32 cellular contexts compared by ENCODE assay signal in the genomic region with DNA sequence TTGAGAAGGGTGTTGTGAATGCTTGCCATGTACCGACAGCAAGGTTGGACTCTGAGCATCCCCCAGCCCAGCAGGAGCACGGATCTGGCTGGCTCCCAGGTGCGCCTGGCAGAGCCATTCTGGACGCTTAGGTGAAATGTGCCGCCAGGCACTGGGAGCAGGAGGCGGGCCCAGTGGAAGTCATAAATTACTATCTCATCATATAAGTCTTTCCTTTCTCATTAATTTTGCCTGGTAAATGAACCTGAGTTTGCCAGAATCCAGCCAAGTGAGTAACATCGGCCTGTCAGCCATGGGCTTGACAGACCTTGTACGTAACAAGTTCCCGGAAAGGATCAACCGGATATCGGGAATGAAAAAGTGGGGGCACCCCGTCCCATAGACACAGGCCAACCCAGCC.
A peak's percentile ranks its signal among the peaks of the same experiment; 100 is the strongest.
DNase-seq lines count a peak whose midpoint lies in the region; ATAC-seq and TF ChIP-seq lines count a peak whose summit lies in the region.
"Had no signal": no experiment of that assay in that cellular context is flagged by ENCODE, and none has a peak within 500 bp of the region (broad histone marks: within the 10 kb centered on the region; RNA-seq: fewer than 3 reads in every experiment).

No MANE protein-coding gene starts in this region.

- no peaks in the 10 kb centered on the region for H3K36me3 ChIP-seq in ascending aorta
- H3K36me3 ChIP-seq in neural progenitor cell, result no peaks in the 10 kb centered on the region
- no peaks in the 10 kb centered on the region for H3K36me3 ChIP-seq in mucosa of descending colon (ENCODE audit: low read depth)
- H3K36me3 ChIP-seq: uterus had no signal

- H3K36me3 Mint-ChIP-seq in neural progenitor cell, result no peaks in the 10 kb centered on the region
- no peaks in the 10 kb centered on the region for H3K36me3 Mint-ChIP-seq in type B pancreatic cell
- H3K36me3 Mint-ChIP-seq: activated naive CD4-positive, alpha-beta T cell treated with anti-CD3 and anti-CD28 coated beads, Interleukin-2, amount 50 U/mL, for 72 hours; CD4-positive, CD25-positive, alpha-beta regulatory T cell; naive B cell had no signal

- H3K4me3 Mint-ChIP-seq in neural progenitor cell (no peak overlapping the region), type B pancreatic cell (peak overlapping the region; percentile 34)
- H3K4me3 Mint-ChIP-seq: activated CD4-positive, alpha-beta T cell treated with anti-CD3 and anti-CD28 coated beads for 36 hours; CD4-positive, CD25-positive, alpha-beta regulatory T cell; dendritic cell treated with granulocyte-macrophage colony-stimulating factor and Interleukin-4, amounts not matched to agents 40 ng/mL and 50 ng/mL, for 4 days had no signal

- H4K20me1 ChIP-seq in neural progenitor cell (ENCODE audit: low read depth), result no peaks in the 10 kb centered on the region

- H3K27ac Mint-ChIP-seq in neural progenitor cell, result peak overlapping the region; percentile 24
- peak overlapping the region; percentile 51 for H3K27ac Mint-ChIP-seq in type B pancreatic cell
- H3K27ac Mint-ChIP-seq: activated CD4-positive, alpha-beta T cell treated with anti-CD3 and anti-CD28 coated beads for 36 hours; activated naive CD4-positive, alpha-beta T cell treated with anti-CD3 and anti-CD28 coated beads, Interleukin-2, amount 50 U/mL, for 72 hours; activated T-helper 2 cell treated with anti-CD3 and anti-CD28 coated beads, Interferon-gamma antibody, Interleukin-2, Interleukin-4, amounts not matched to agents 10 μg/mL and 5 μg/mL and 100 μg/mL, durations not matched to agents 14 hours and 24 hours and 36 hours; CD4-positive, CD25-positive, alpha-beta regulatory T cell; dendritic cell treated with granulocyte-macrophage colony-stimulating factor and Interleukin-4, amounts not matched to agents 40 ng/mL and 50 ng/mL, for 4 days; naive B cell had no signal

- no peaks in the 10 kb centered on the region for H3K9me3 Mint-ChIP-seq in neural progenitor cell
- H3K9me3 Mint-ChIP-seq in type B pancreatic cell, result no peaks in the 10 kb centered on the region
- H3K9me3 Mint-ChIP-seq: activated naive CD4-positive, alpha-beta T cell treated with anti-CD3 and anti-CD28 coated beads, Interleukin-2, amount 50 U/mL, for 72 hours; activated T-helper 2 cell treated with anti-CD3 and anti-CD28 coated beads, Interferon-gamma antibody, Interleukin-2, Interleukin-4, amounts not matched to agents 10 μg/mL and 5 μg/mL and 100 μg/mL, durations not matched to agents 14 hours and 24 hours and 36 hours; dendritic cell treated with granulocyte-macrophage colony-stimulating factor and Interleukin-4, amounts not matched to agents 40 ng/mL and 50 ng/mL, for 4 days; naive B cell had no signal

- WGBS in right cardiac atrium, result 92% methylated on average over 12 of the region's 12 CpGs

- H3K9me3 ChIP-seq in right cardiac atrium (ENCODE audit: control insufficient read depth, low read length) (no peaks in the 10 kb centered on the region), ascending aorta (no peaks in the 10 kb centered on the region), neural progenitor cell (ENCODE audit: low read depth) (no peaks in the 10 kb centered on the region), mucosa of descending colon (no peaks in the 10 kb centered on the region)
- H3K9me3 ChIP-seq: uterus had no signal

- no peak for TF ChIP-seq CTCF in ascending aorta (IDR thresholded peaks at IDR 0.05)
- no peak for TF ChIP-seq CTCF in neural progenitor cell (IDR thresholded peaks at IDR 0.05)
- no peak for TF ChIP-seq CTCF in type B pancreatic cell (conservative IDR thresholded peaks at IDR 0.05)
- no peak for TF ChIP-seq CTCF in mucosa of descending colon (IDR thresholded peaks at IDR 0.05)

- H3K27me3 ChIP-seq in right cardiac atrium (ENCODE audit: control insufficient read depth, insufficient read depth) (no peaks in the 10 kb centered on the region), ascending aorta (no peaks in the 10 kb centered on the region), neural progenitor cell (no peaks in the 10 kb centered on the region)
- H3K27me3 ChIP-seq: uterus had no signal

- DNase-seq in Right ventricle myocardium inferior (ENCODE audit: missing footprints) (peak; percentile 65), right cardiac atrium (no peak), ascending aorta (ENCODE audit: low spot score in 2 of 2) (no peak), neural progenitor cell (ENCODE audit: low spot score) (no peak), type B pancreatic cell (ENCODE audit: extremely low spot score, unreplicated experiment) (no peak), mucosa of descending colon (no peak)
- no peak for DNase-seq in activated naive CD4-positive, alpha-beta T cell treated with anti-CD3 and anti-CD28 coated beads, Interleukin-2, amount 50 U/mL, for 16 hours
- DNase-seq: activated CD4-positive, alpha-beta T cell treated with anti-CD3 and anti-CD28 coated beads for 36 hours; AML-193; amygdala; CD4-positive, CD25-positive, alpha-beta regulatory T cell; central memory CD4-positive, alpha-beta T cell; EL; GM23248; islet precursor cell; naive B cell; NCI-H1048; NCI-H2029; NCI-H524; occipital lobe; retina; SIG-M5; stimulated activated naive CD8-positive, alpha-beta T cell treated with anti-CD3 and anti-CD28 coated beads, Interleukin-15, Interleukin-2, amounts not matched to agents 100 U/mL and 50 U/mL, for 24 hours; T-helper 9 cell; uterus had no signal

- H3K27me3 Mint-ChIP-seq in neural progenitor cell (ENCODE audit: insufficient read depth, low read depth) (peaks cover 2% of the 10 kb centered on the region), type B pancreatic cell (peaks cover 19% of the 10 kb centered on the region)
- H3K27me3 Mint-ChIP-seq: CD4-positive, CD25-positive, alpha-beta regulatory T cell; dendritic cell treated with granulocyte-macrophage colony-stimulating factor and Interleukin-4, amounts not matched to agents 40 ng/mL and 50 ng/mL, for 4 days; naive B cell had no signal

- H3K27ac ChIP-seq in right cardiac atrium (ENCODE audit: low read length) (no peak overlapping the region), ascending aorta (peak overlapping the region; percentile 91 to 93), neural progenitor cell (no peak overlapping the region)
- H3K27ac ChIP-seq: GM23248, uterus had no signal

- H3K4me1 ChIP-seq in right cardiac atrium (ENCODE audit: control insufficient read depth, insufficient read depth, low read length), result no peaks in the 10 kb centered on the region
- H3K4me1 ChIP-seq in ascending aorta, result peaks cover 12 to 33% of the 10 kb centered on the region in 2 donors
- H3K4me1 ChIP-seq in neural progenitor cell, result peaks cover 4% of the 10 kb centered on the region
- H3K4me1 ChIP-seq in mucosa of descending colon (ENCODE audit: low read depth), result no peaks in the 10 kb centered on the region
- H3K4me1 ChIP-seq: uterus had no signal

- H3K4me1 Mint-ChIP-seq in neural progenitor cell, result peaks cover 34% of the 10 kb centered on the region
- peaks cover 22% of the 10 kb centered on the region for H3K4me1 Mint-ChIP-seq in type B pancreatic cell (ENCODE audit: unreplicated experiment)
- H3K4me1 Mint-ChIP-seq: activated CD4-positive, alpha-beta T cell treated with anti-CD3 and anti-CD28 coated beads for 36 hours; CD4-positive, CD25-positive, alpha-beta regulatory T cell; naive B cell had no signal

- no peak overlapping the region for H3K4me3 ChIP-seq in right cardiac atrium (ENCODE audit: low read length)
- H3K4me3 ChIP-seq in ascending aorta, result peak overlapping the region in 1 of 2 donors; percentile 25
- H3K4me3 ChIP-seq in neural progenitor cell, result no peak overlapping the region
- H3K4me3 ChIP-seq in mucosa of descending colon, result no peak overlapping the region
- H3K4me3 ChIP-seq: GM23248, smooth muscle cell, uterus had no signal

- intact Hi-C loops in Right ventricle myocardium inferior (cut with DNase I) (no loop called here), right cardiac atrium (cut with DNase I) (loop anchor here in 2 of 4 donors (5.0 to 10.0 kb wide), 2 partner anchors 200 to 203 kb away; no protein-coding TSS in a partner anchor), ascending aorta (cut with DNase I) (loop anchor here (2.0 to 5.0 kb wide), 2 partner anchors 36 to 148 kb away; no protein-coding TSS in a partner anchor), mucosa of descending colon (cut with DNase I, micrococcal nuclease) (no loop called here)

- no peak overlapping the region for H3K9ac ChIP-seq in neural progenitor cell
- H3K9ac ChIP-seq: GM23248 had no signal

- ATAC-seq in Right ventricle myocardium inferior, result no peak
- no peak for ATAC-seq in right cardiac atrium
- ATAC-seq in mucosa of descending colon, result no peak
- no peak for ATAC-seq in HG03571 (IDR thresholded peaks at IDR 0.05; ENCODE audit: unreplicated experiment)
- ATAC-seq: activated CD4-positive, alpha-beta T cell treated with anti-CD3 and anti-CD28 coated beads for 36 hours; activated naive CD4-positive, alpha-beta T cell treated with anti-CD3 and anti-CD28 coated beads, Interleukin-2, amount 50 U/mL, for 72 hours; esophagus mucosa; Panc1; stimulated activated naive CD8-positive, alpha-beta T cell treated with anti-CD3 and anti-CD28 coated beads, Interleukin-15, Interleukin-2, amounts not matched to agents 100 U/mL and 50 U/mL, for 24 hours had no signal

- H2AFZ ChIP-seq in neural progenitor cell (replicated peaks), result no peak overlapping the region
- H2AFZ ChIP-seq: GM23248 had no signal

- no peak overlapping the region for H3K4me2 ChIP-seq in neural progenitor cell
- H3K4me2 ChIP-seq: smooth muscle cell had no signal

- no peaks in the 10 kb centered on the region for H3F3A ChIP-seq in neural progenitor cell (ENCODE audit: low read depth)

- no peaks in the 10 kb centered on the region for H3K79me2 ChIP-seq in neural progenitor cell (ENCODE audit: low read depth)

Comparison
In these comparisons a context has a peak if more than half of its experiments do, and no peak if none do; other contexts are left out.
1. H3K27ac ChIP-seq: peak in ascending aorta (2 of 2); none in right cardiac atrium (single experiment) and neural progenitor cell (single experiment).